ENCODE assay signal across 10 cellular contexts in the genomic region with DNA sequence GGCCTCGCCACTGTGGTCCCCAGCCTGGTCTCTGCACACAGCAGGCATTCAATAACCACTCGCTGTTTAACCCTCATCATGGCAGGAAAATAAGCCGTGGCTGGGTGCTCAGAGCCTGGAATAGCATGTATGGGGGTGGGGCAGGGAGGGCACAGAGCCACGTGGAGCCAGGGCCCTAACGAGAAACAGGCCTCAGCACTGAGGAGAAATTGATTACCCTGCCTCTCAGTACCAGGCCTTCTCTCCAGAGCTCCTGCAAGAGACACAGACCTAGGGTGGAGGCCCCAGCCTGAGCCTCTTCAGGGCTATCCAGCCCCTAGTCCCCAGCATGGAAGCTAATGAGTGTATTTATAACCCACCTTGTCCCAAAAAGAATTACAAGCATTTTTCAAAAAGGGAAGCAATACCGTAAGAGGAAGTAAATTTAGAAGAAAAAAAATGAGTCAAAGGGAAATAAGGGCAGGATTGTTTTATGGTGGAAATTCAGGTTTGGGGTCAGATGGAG.
A peak's percentile ranks its signal among the peaks of the same experiment; 100 is the strongest.
DNase-seq lines count a peak whose midpoint lies in the region; ATAC-seq and TF ChIP-seq lines count a peak whose summit lies in the region.
"Had no signal": no experiment of that assay in that cellular context is flagged by ENCODE, and none has a peak within 500 bp of the region (broad histone marks: within the 10 kb centered on the region; RNA-seq: fewer than 3 reads in every experiment).

No MANE protein-coding gene starts in this region.

- POLR2A ChIA-PET in activated CD4-positive, alpha-beta T cell treated with anti-CD3 and anti-CD28 coated beads, Interleukin-2, amount 10 ng/mL, durations not matched to agents 7 days and 5 days (lab: Charles Lee), result no interaction called here

- peak; percentile 24 for ATAC-seq in GM21360 (IDR thresholded peaks at IDR 0.05; ENCODE audit: unreplicated experiment)
- peak; percentile 37 for ATAC-seq in HG03432 (IDR thresholded peaks at IDR 0.05; ENCODE audit: unreplicated experiment)
- ATAC-seq: activated CD4-positive, alpha-beta T cell treated with anti-CD3 and anti-CD28 coated beads for 36 hours had no signal

- peaks cover 0 to 3% (median 0%) of the 10 kb centered on the region in 45 donors for H3K27me3 ChIP-seq in dorsolateral prefrontal cortex

- H3K36me3 Mint-ChIP-seq in activated CD4-positive, alpha-beta T cell treated with anti-CD3 and anti-CD28 coated beads, Interleukin-2, amount 10 ng/mL, durations not matched to agents 7 days and 5 days (ENCODE audit: low read depth), result no peaks in the 10 kb centered on the region
- H3K36me3 Mint-ChIP-seq: mesothelial cell of epicardium had no signal

- peaks cover 4% of the 10 kb centered on the region for H3K27me3 Mint-ChIP-seq in activated CD4-positive, alpha-beta T cell treated with anti-CD3 and anti-CD28 coated beads, Interleukin-2, amount 10 ng/mL, durations not matched to agents 7 days and 5 days

- H3K27ac ChIP-seq in dorsolateral prefrontal cortex, result peak overlapping the region; percentile 53 to 99 (median 94)
- peak overlapping the region; percentile 90 for H3K27ac ChIP-seq in substantia nigra (ENCODE audit: low read depth, low read length, poor library complexity, severe bottlenecking)

- DNase-seq in dorsolateral prefrontal cortex (peak in 1 of 10 donors; percentile 31), substantia nigra (lab: John Stamatoyannopoulos, UW) (peak in 18 of 49 donors; percentile 2 to 61 (median 40)), EL (no peak), middle frontal gyrus (ENCODE audit: extremely low spot score, low spot score) (no peak), hepatic stellate cell (ENCODE audit: low spot score) (no peak)
- no peak for DNase-seq in activated CD4-positive, alpha-beta T cell treated with anti-CD3 and anti-CD28 coated beads, Interleukin-2, amount 10 ng/mL, durations not matched to agents 7 days and 5 days
- DNase-seq: activated CD4-positive, alpha-beta T cell treated with anti-CD3 and anti-CD28 coated beads for 36 hours had no signal

- no peak overlapping the region for H3K27ac Mint-ChIP-seq in activated CD4-positive, alpha-beta T cell treated with anti-CD3 and anti-CD28 coated beads, Interleukin-2, amount 10 ng/mL, durations not matched to agents 7 days and 5 days
- H3K27ac Mint-ChIP-seq: activated CD4-positive, alpha-beta T cell treated with anti-CD3 and anti-CD28 coated beads for 36 hours; mesothelial cell of epicardium had no signal

- CTCF ChIA-PET in activated CD4-positive, alpha-beta T cell treated with anti-CD3 and anti-CD28 coated beads, Interleukin-2, amount 10 ng/mL, durations not matched to agents 7 days and 5 days (lab: Charles Lee), result no interaction called here

- H3K4me3 ChIP-seq in dorsolateral prefrontal cortex, result peak overlapping the region in 4 of 59 donors; percentile 22 to 51 (median 34)

- no peak overlapping the region for H3K4me3 Mint-ChIP-seq in activated CD4-positive, alpha-beta T cell treated with anti-CD3 and anti-CD28 coated beads, Interleukin-2, amount 10 ng/mL, durations not matched to agents 7 days and 5 days
- H3K4me3 Mint-ChIP-seq: activated CD4-positive, alpha-beta T cell treated with anti-CD3 and anti-CD28 coated beads for 36 hours; mesothelial cell of epicardium had no signal

- H3K9me3 Mint-ChIP-seq in activated CD4-positive, alpha-beta T cell treated with anti-CD3 and anti-CD28 coated beads, Interleukin-2, amount 10 ng/mL, durations not matched to agents 7 days and 5 days, result peaks cover 6% of the 10 kb centered on the region

- intact Hi-C loops in dorsolateral prefrontal cortex (cut with DNase I), result no loop called here

- H3K4me1 Mint-ChIP-seq in activated CD4-positive, alpha-beta T cell treated with anti-CD3 and anti-CD28 coated beads, Interleukin-2, amount 10 ng/mL, durations not matched to agents 7 days and 5 days, result peaks cover 4% of the 10 kb centered on the region
- H3K4me1 Mint-ChIP-seq: activated CD4-positive, alpha-beta T cell treated with anti-CD3 and anti-CD28 coated beads for 36 hours had no signal

- TF ChIP-seq CTCF in dorsolateral prefrontal cortex (IDR thresholded peaks at IDR 0.05 in 54 of 56, conservative IDR thresholded peaks at IDR 0.05 in 2 of 56; ENCODE audit: low read depth in 1 of 56, partially characterized antibody in 56 of 56), result no peak
